ENCODE assay signal across 21 cellular contexts in genomic region chr11:131658414-131658813, GRCh38.
"Had no signal": no experiment of that assay in that cellular context is flagged by ENCODE, and none has a peak within 500 bp of the region (broad histone marks: within the 10 kb centered on the region; RNA-seq: fewer than 3 reads in every experiment).

No MANE protein-coding gene starts in this region.

- H3K9me3 ChIP-seq: esophagus squamous epithelium, gastroesophageal sphincter, left ventricle myocardium inferior, neutrophil, stomach, thoracic aorta, transverse colon had no signal

- DNase-seq: effector memory CD8-positive, alpha-beta T cell; esophagus squamous epithelium; foreskin fibroblast; immature natural killer cell; kidney; left cardiac atrium; left ventricle myocardium inferior; naive thymus-derived CD4-positive, alpha-beta T cell; nephron progenitor cell; posterior cingulate gyrus; right cardiac atrium; small intestine; stimulated activated CD4-positive, alpha-beta T cell treated with anti-CD3 and anti-CD28 coated beads, Interleukin-12 subunit alpha, Interleukin-12 subunit beta, amount 100 ng/mL, for 4 hours; stimulated activated naive CD4-positive, alpha-beta T cell; stomach; substantia nigra; transverse colon had no signal

- ATAC-seq: effector memory CD8-positive, alpha-beta T cell; gastroesophageal sphincter; left cardiac atrium; right cardiac atrium had no signal

- H3K4me1 ChIP-seq: esophagus squamous epithelium, gastroesophageal sphincter, left ventricle myocardium inferior, stomach, transverse colon had no signal

- H3K4me3 ChIP-seq: esophagus squamous epithelium, gastroesophageal sphincter, left ventricle myocardium inferior, lung, stomach, thoracic aorta, transverse colon had no signal

- H3K27me3 ChIP-seq: neutrophil, transverse colon had no signal

- H3K27ac ChIP-seq: esophagus squamous epithelium, gastroesophageal sphincter, left ventricle myocardium inferior, neutrophil, stomach, thoracic aorta, transverse colon had no signal

- FAIRE-seq: kidney, small intestine had no signal

- H3K36me3 ChIP-seq: esophagus squamous epithelium, gastroesophageal sphincter, left ventricle myocardium inferior, neutrophil, stomach, thoracic aorta, transverse colon had no signal
